ENCODE assay signal across 15 cellular contexts in genomic region chrX:20857746-20858145, GRCh38.
DNase-seq lines count a peak whose midpoint lies in the region; ATAC-seq, FAIRE-seq and TF ChIP-seq lines count a peak whose summit lies in the region.
"Had no signal": no experiment of that assay in that cellular context is flagged by ENCODE, and none has a peak within 500 bp of the region (broad histone marks: within the 10 kb centered on the region; RNA-seq: fewer than 3 reads in every experiment).

No MANE protein-coding gene starts in this region.

- no peak for FAIRE-seq in HTR-8/SVneo (lab: Jason Lieb, UNC)

- H3K9me3 ChIP-seq in A673 (ENCODE audit: low read depth, low read length, poor library complexity, severe bottlenecking) (no peaks in the 10 kb centered on the region), NT2/D1 (ENCODE audit: insufficient read depth, low read length) (peaks cover 18% of the 10 kb centered on the region)

- H3K4me3 ChIP-seq in A673 (ENCODE audit: low read depth, low read length, poor library complexity, severe bottlenecking) (no peak overlapping the region), NT2/D1 (ENCODE audit: insufficient read length, low read depth) (no peak overlapping the region), fibroblast of mammary gland (ENCODE audit: control insufficient read depth, low read depth, low read length) (no peak overlapping the region)

- no peak for TF ChIP-seq CTCF in A673 (conservative IDR thresholded peaks at IDR 0.05; ENCODE audit: low read depth, low read length)
- no peak for TF ChIP-seq CTCF in fibroblast of mammary gland (conservative IDR thresholded peaks at IDR 0.05; ENCODE audit: control insufficient read depth, insufficient read depth, low read depth, low read length)
- no peak for TF ChIP-seq CTCF in nephron progenitor cell (IDR thresholded peaks at IDR 0.05)
- no peak for TF ChIP-seq CTCF in Calu3 (IDR thresholded peaks at IDR 0.05; ENCODE audit: unreplicated experiment)

- DNase-seq in A673 (ENCODE audit: low spot score) (peak; percentile 0), NT2/D1 (ENCODE audit: low read depth, low spot score) (peak; percentile 71), fibroblast of mammary gland (ENCODE audit: low read depth) (peak; percentile 55), nephron progenitor cell (no peak), Calu3 (no peak), HTR-8/SVneo (ENCODE audit: insufficient read length, low spot score) (no peak)
- no peak for DNase-seq in activated CD4-positive, CD25-positive, alpha-beta regulatory T cell treated with anti-CD3 and anti-CD28 coated beads, Interleukin-2, amount 50 U/mL, for 72 hours
- DNase-seq: ACHN; activated B cell treated with CpG ODN at 0.5 μM for 24 hours; activated T-cell treated with anti-CD3 and anti-CD28 coated beads for 4 hours; effector CD4-positive, alpha-beta T cell; glutamatergic neuron; Kasumi-1 had no signal

- H3K27ac Mint-ChIP-seq in nephron progenitor cell (peak overlapping the region; percentile 3), Calu3 (ENCODE audit: unreplicated experiment) (no peak overlapping the region)
- H3K27ac Mint-ChIP-seq: activated B cell treated with CpG ODN at 0.5 μM for 24 hours had no signal

- H3K36me3 Mint-ChIP-seq in nephron progenitor cell (ENCODE audit: low read depth) (peaks cover 8% of the 10 kb centered on the region), Calu3 (ENCODE audit: insufficient read depth, unreplicated experiment) (no peaks in the 10 kb centered on the region)

- H3K4me1 ChIP-seq in A673 (ENCODE audit: insufficient read depth, low read length, poor library complexity, severe bottlenecking) (no peaks in the 10 kb centered on the region), NT2/D1 (ENCODE audit: insufficient read depth, insufficient read length) (peaks cover 3% of the 10 kb centered on the region)

- CTCF ChIA-PET in A673 (lab: Charles Lee): no interaction called here
- CTCF ChIA-PET in Calu3 (lab: Charles Lee): no interaction called here

- H3K27ac ChIP-seq in A673 (ENCODE audit: low read depth, low read length, poor library complexity, severe bottlenecking): no peak overlapping the region

- ATAC-seq in HG03442 (IDR thresholded peaks at IDR 0.05; ENCODE audit: unreplicated experiment): no peak
- ATAC-seq: left lobe of liver had no signal

- BruUV-seq in A673 (replicated peaks; lab: Mats Ljungman, UMichigan): no TSS peak
- BruUV-seq in Calu3 (replicated peaks; lab: Mats Ljungman, UMichigan): no TSS peak

- H3K4me3 Mint-ChIP-seq in nephron progenitor cell: no peak overlapping the region
- H3K4me3 Mint-ChIP-seq in Calu3 (ENCODE audit: low read depth, unreplicated experiment): no peak overlapping the region
- H3K4me3 Mint-ChIP-seq: activated B cell treated with CpG ODN at 0.5 μM for 24 hours had no signal

- H3K27me3 Mint-ChIP-seq in nephron progenitor cell (ENCODE audit: low read depth, poor library complexity): no peaks in the 10 kb centered on the region
- H3K27me3 Mint-ChIP-seq in Calu3 (ENCODE audit: unreplicated experiment): no peaks in the 10 kb centered on the region
- H3K27me3 Mint-ChIP-seq: activated B cell treated with CpG ODN at 0.5 μM for 24 hours had no signal

- H3K9me3 Mint-ChIP-seq in nephron progenitor cell: peaks cover 38% of the 10 kb centered on the region
- H3K9me3 Mint-ChIP-seq in Calu3 (ENCODE audit: low read depth, unreplicated experiment): peaks cover 5% of the 10 kb centered on the region
- H3K9me3 Mint-ChIP-seq: activated B cell treated with CpG ODN at 0.5 μM for 24 hours had no signal

- POLR2A ChIA-PET in A673 (lab: Charles Lee; ENCODE audit: low non-redundant PET): no interaction called here

- H3K36me3 ChIP-seq in A673 (ENCODE audit: insufficient read depth, low read length, poor library complexity, severe bottlenecking) (no peaks in the 10 kb centered on the region), NT2/D1 (ENCODE audit: insufficient read depth, insufficient read length, low read length) (no peaks in the 10 kb centered on the region)

- no peaks in the 10 kb centered on the region for H3K27me3 ChIP-seq in A673 (replicated peaks; ENCODE audit: insufficient read depth, low read depth, low read length, poor library complexity)
- no peaks in the 10 kb centered on the region for H3K27me3 ChIP-seq in NT2/D1 (ENCODE audit: insufficient read depth, insufficient read length)

- H3K9ac ChIP-seq in NT2/D1 (ENCODE audit: insufficient read length, low read depth): no peak overlapping the region

- intact Hi-C loops in A673 (cut with micrococcal nuclease; ENCODE audit: unreplicated experiment): no loop called here
- intact Hi-C loops in Calu3 (cut with micrococcal nuclease; ENCODE audit: unreplicated experiment): no loop called here

- H3K4me1 Mint-ChIP-seq in nephron progenitor cell: peaks cover 5% of the 10 kb centered on the region
- peaks cover 9% of the 10 kb centered on the region for H3K4me1 Mint-ChIP-seq in Calu3 (ENCODE audit: low read depth, unreplicated experiment)
- H3K4me1 Mint-ChIP-seq: activated B cell treated with CpG ODN at 0.5 μM for 24 hours had no signal

Comparison
In these comparisons a context has a peak if more than half of its experiments do, and no peak if none do; other contexts are left out.
1. DNase-seq: peak in A673 (single experiment), NT2/D1 (single experiment) and fibroblast of mammary gland (single experiment); none in nephron progenitor cell (single experiment), Calu3 (single experiment), activated CD4-positive, CD25-positive, alpha-beta regulatory T cell treated with anti-CD3 and anti-CD28 coated beads, Interleukin-2, amount 50 U/mL, for 72 hours (single experiment) and HTR-8/SVneo (single experiment).